1 cellular context compared by ENCODE assay signal in the genomic region with DNA sequence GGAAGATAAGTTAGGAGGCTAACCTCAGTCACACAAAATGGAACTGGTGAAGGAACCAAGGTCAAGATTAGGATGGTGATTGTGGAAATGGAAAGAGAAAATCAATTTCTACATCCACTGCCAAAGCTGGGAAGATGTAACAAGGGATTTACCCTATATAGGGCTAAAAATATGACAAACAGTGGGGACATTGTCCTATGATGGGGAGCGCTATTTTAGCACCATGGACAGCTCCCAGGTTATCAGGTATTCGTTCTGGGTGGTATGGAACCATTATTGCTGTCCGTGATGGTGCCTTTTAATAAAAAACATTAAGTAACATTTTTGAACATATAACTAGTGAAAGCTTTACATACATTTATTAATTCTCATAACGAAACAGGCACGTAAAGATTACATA.
TF ChIP-seq lines count a peak whose summit lies in the region.

No MANE protein-coding gene starts in this region.

TF ChIP-seq in HepG2, 621 proteins besides CTCF, POLR2A, EP300 and RAD21 (continued from another document and continues in another):
- TF ChIP-seq MED1 (CRISPR knock-in tag; IDR thresholded peaks at IDR 0.05) (0 out of 2 replicates have a peak, but pooled peaks have one; percentile 19), ATF7-NPFF (CRISPR knock-in tag; IDR thresholded peaks at IDR 0.05; ENCODE audit: low read depth) (no peak), ZNF441 (CRISPR knock-in tag; IDR thresholded peaks at IDR 0.05; ENCODE audit: borderline replicate concordance) (no peak; the same call in 1 of the 2 replicates), GATAD1 (CRISPR knock-in tag; IDR thresholded peaks at IDR 0.05) (no peak), ZNF577 (CRISPR knock-in tag; IDR thresholded peaks at IDR 0.05; ENCODE audit: borderline replicate concordance, low read depth) (no peak), PTBP1 (IDR thresholded peaks at IDR 0.05; ENCODE audit: low read depth, low read length, poor library complexity, severe bottlenecking) (no peak), NKX3-1 (CRISPR knock-in tag; IDR thresholded peaks at IDR 0.05) (0 out of 2 replicates have a peak, but pooled peaks have one; percentile 45), HNF4A (CRISPR knock-in tag; IDR thresholded peaks at IDR 0.05) (no peak), ELF4 (CRISPR knock-in tag; IDR thresholded peaks at IDR 0.05; ENCODE audit: borderline replicate concordance) (no peak), SAP130 (CRISPR knock-in tag; IDR thresholded peaks at IDR 0.05; ENCODE audit: low read depth) (peak; percentile 24; the same call in 1 of the 2 replicates), ZNF354B (CRISPR knock-in tag; IDR thresholded peaks at IDR 0.05) (no peak), FOXA1 (IDR thresholded peaks at IDR 0.05) (no peak), FOXA1 (CRISPR knock-in tag; IDR thresholded peaks at IDR 0.05) (no peak), ZFP82 (CRISPR knock-in tag; IDR thresholded peaks at IDR 0.05; ENCODE audit: borderline replicate concordance) (no peak), KLF9 (CRISPR knock-in tag; IDR thresholded peaks at IDR 0.05; ENCODE audit: low read depth) (no peak), ZNF337 (CRISPR knock-in tag; IDR thresholded peaks at IDR 0.05; ENCODE audit: borderline replicate concordance, low read depth) (no peak), RFX1 (IDR thresholded peaks at IDR 0.05) (no peak), ATF7 (IDR thresholded peaks at IDR 0.05) (no peak), ATF7 (CRISPR knock-in tag; IDR thresholded peaks at IDR 0.05) (no peak), NBN (conservative IDR thresholded peaks at IDR 0.05) (no peak), MTF1 (CRISPR knock-in tag; IDR thresholded peaks at IDR 0.05) (no peak), MED13 (CRISPR knock-in tag; IDR thresholded peaks at IDR 0.05) (no peak), MIER2 (CRISPR knock-in tag; IDR thresholded peaks at IDR 0.05) (peak; percentile 95), SALL2 (CRISPR knock-in tag; IDR thresholded peaks at IDR 0.05) (no peak), ZFP36 (IDR thresholded peaks at IDR 0.05; ENCODE audit: borderline replicate concordance, low read depth, low read length, partially characterized antibody) (no peak), ZNF160 (CRISPR knock-in tag; IDR thresholded peaks at IDR 0.05) (no peak), FOXJ3 (CRISPR knock-in tag; IDR thresholded peaks at IDR 0.05; ENCODE audit: borderline replicate concordance) (no peak), ELF3 (CRISPR knock-in tag; IDR thresholded peaks at IDR 0.05) (0 out of 2 replicates have a peak, but pooled peaks have one; percentile 31), ZNF333 (CRISPR knock-in tag; IDR thresholded peaks at IDR 0.05; ENCODE audit: borderline replicate concordance) (no peak), ZFP37 (CRISPR knock-in tag; IDR thresholded peaks at IDR 0.05; ENCODE audit: borderline replicate concordance) (no peak)
- TF ChIP-seq, protein P1, sequence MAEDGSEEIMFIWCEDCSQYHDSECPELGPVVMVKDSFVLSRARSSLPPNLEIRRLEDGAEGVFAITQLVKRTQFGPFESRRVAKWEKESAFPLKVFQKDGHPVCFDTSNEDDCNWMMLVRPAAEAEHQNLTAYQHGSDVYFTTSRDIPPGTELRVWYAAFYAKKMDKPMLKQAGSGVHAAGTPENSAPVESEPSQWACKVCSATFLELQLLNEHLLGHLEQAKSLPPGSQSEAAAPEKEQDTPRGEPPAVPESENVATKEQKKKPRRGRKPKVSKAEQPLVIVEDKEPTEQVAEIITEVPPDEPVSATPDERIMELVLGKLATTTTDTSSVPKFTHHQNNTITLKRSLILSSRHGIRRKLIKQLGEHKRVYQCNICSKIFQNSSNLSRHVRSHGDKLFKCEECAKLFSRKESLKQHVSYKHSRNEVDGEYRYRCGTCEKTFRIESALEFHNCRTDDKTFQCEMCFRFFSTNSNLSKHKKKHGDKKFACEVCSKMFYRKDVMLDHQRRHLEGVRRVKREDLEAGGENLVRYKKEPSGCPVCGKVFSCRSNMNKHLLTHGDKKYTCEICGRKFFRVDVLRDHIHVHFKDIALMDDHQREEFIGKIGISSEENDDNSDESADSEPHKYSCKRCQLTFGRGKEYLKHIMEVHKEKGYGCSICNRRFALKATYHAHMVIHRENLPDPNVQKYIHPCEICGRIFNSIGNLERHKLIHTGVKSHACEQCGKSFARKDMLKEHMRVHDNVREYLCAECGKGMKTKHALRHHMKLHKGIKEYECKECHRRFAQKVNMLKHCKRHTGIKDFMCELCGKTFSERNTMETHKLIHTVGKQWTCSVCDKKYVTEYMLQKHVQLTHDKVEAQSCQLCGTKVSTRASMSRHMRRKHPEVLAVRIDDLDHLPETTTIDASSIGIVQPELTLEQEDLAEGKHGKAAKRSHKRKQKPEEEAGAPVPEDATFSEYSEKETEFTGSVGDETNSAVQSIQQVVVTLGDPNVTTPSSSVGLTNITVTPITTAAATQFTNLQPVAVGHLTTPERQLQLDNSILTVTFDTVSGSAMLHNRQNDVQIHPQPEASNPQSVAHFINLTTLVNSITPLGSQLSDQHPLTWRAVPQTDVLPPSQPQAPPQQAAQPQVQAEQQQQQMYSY (CRISPR knock-in tag; IDR thresholded peaks at IDR 0.05) = no peak
- TF ChIP-seq, protein P2, sequence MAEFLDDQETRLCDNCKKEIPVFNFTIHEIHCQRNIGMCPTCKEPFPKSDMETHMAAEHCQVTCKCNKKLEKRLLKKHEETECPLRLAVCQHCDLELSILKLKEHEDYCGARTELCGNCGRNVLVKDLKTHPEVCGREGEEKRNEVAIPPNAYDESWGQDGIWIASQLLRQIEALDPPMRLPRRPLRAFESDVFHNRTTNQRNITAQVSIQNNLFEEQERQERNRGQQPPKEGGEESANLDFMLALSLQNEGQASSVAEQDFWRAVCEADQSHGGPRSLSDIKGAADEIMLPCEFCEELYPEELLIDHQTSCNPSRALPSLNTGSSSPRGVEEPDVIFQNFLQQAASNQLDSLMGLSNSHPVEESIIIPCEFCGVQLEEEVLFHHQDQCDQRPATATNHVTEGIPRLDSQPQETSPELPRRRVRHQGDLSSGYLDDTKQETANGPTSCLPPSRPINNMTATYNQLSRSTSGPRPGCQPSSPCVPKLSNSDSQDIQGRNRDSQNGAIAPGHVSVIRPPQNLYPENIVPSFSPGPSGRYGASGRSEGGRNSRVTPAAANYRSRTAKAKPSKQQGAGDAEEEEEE (CRISPR knock-in tag; IDR thresholded peaks at IDR 0.05; ENCODE audit: borderline replicate concordance) = no peak
- TF ChIP-seq, protein P3, sequence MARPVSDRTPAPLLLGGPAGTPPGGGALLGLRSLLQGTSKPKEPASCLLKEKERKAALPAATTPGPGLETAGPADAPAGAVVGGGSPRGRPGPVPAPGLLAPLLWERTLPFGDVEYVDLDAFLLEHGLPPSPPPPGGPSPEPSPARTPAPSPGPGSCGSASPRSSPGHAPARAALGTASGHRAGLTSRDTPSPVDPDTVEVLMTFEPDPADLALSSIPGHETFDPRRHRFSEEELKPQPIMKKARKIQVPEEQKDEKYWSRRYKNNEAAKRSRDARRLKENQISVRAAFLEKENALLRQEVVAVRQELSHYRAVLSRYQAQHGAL (CRISPR knock-in tag; IDR thresholded peaks at IDR 0.05; ENCODE audit: not compliant biosample characterization) = no peak
- TF ChIP-seq, protein P4, sequence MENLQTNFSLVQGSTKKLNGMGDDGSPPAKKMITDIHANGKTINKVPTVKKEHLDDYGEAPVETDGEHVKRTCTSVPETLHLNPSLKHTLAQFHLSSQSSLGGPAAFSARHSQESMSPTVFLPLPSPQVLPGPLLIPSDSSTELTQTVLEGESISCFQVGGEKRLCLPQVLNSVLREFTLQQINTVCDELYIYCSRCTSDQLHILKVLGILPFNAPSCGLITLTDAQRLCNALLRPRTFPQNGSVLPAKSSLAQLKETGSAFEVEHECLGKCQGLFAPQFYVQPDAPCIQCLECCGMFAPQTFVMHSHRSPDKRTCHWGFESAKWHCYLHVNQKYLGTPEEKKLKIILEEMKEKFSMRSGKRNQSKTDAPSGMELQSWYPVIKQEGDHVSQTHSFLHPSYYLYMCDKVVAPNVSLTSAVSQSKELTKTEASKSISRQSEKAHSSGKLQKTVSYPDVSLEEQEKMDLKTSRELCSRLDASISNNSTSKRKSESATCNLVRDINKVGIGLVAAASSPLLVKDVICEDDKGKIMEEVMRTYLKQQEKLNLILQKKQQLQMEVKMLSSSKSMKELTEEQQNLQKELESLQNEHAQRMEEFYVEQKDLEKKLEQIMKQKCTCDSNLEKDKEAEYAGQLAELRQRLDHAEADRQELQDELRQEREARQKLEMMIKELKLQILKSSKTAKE (CRISPR knock-in tag; IDR thresholded peaks at IDR 0.05; ENCODE audit: borderline replicate concordance) = no peak
- TF ChIP-seq, protein P5, sequence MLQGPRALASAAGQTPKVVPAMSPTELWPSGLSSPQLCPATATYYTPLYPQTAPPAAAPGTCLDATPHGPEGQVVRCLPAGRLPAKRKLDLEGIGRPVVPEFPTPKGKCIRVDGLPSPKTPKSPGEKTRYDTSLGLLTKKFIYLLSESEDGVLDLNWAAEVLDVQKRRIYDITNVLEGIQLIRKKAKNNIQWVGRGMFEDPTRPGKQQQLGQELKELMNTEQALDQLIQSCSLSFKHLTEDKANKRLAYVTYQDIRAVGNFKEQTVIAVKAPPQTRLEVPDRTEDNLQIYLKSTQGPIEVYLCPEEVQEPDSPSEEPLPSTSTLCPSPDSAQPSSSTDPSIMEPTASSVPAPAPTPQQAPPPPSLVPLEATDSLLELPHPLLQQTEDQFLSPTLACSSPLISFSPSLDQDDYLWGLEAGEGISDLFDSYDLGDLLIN (CRISPR knock-in tag; IDR thresholded peaks at IDR 0.05; ENCODE audit: borderline replicate concordance) = no peak
- TF ChIP-seq, protein P6, sequence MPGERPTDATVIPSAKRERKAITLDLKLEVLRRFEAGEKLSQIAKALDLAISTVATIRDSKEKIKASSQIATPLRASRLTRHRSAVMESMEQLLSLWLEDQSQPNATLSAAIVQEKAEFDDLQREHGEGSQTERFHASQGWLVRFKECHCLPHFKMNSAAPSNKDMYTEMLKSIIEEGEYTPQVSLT (CRISPR knock-in tag; IDR thresholded peaks at IDR 0.05; ENCODE audit: borderline replicate concordance, low read depth) = no peak
- TF ChIP-seq, protein P7, sequence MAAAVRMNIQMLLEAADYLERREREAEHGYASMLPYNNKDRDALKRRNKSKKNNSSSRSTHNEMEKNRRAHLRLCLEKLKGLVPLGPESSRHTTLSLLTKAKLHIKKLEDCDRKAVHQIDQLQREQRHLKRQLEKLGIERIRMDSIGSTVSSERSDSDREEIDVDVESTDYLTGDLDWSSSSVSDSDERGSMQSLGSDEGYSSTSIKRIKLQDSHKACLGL (CRISPR knock-in tag; IDR thresholded peaks at IDR 0.05) = no peak
- TF ChIP-seq, protein P8, sequence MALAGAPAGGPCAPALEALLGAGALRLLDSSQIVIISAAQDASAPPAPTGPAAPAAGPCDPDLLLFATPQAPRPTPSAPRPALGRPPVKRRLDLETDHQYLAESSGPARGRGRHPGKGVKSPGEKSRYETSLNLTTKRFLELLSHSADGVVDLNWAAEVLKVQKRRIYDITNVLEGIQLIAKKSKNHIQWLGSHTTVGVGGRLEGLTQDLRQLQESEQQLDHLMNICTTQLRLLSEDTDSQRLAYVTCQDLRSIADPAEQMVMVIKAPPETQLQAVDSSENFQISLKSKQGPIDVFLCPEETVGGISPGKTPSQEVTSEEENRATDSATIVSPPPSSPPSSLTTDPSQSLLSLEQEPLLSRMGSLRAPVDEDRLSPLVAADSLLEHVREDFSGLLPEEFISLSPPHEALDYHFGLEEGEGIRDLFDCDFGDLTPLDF (CRISPR knock-in tag; IDR thresholded peaks at IDR 0.05) = no peak
- TF ChIP-seq, protein P9, sequence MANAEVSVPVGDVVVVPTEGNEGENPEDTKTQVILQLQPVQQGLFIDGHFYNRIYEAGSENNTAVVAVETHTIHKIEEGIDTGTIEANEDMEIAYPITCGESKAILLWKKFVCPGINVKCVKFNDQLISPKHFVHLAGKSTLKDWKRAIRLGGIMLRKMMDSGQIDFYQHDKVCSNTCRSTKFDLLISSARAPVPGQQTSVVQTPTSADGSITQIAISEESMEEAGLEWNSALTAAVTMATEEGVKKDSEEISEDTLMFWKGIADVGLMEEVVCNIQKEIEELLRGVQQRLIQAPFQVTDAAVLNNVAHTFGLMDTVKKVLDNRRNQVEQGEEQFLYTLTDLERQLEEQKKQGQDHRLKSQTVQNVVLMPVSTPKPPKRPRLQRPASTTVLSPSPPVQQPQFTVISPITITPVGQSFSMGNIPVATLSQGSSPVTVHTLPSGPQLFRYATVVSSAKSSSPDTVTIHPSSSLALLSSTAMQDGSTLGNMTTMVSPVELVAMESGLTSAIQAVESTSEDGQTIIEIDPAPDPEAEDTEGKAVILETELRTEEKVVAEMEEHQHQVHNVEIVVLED (CRISPR knock-in tag; IDR thresholded peaks at IDR 0.05; ENCODE audit: borderline replicate concordance) = no peak
- TF ChIP-seq, protein P10, sequence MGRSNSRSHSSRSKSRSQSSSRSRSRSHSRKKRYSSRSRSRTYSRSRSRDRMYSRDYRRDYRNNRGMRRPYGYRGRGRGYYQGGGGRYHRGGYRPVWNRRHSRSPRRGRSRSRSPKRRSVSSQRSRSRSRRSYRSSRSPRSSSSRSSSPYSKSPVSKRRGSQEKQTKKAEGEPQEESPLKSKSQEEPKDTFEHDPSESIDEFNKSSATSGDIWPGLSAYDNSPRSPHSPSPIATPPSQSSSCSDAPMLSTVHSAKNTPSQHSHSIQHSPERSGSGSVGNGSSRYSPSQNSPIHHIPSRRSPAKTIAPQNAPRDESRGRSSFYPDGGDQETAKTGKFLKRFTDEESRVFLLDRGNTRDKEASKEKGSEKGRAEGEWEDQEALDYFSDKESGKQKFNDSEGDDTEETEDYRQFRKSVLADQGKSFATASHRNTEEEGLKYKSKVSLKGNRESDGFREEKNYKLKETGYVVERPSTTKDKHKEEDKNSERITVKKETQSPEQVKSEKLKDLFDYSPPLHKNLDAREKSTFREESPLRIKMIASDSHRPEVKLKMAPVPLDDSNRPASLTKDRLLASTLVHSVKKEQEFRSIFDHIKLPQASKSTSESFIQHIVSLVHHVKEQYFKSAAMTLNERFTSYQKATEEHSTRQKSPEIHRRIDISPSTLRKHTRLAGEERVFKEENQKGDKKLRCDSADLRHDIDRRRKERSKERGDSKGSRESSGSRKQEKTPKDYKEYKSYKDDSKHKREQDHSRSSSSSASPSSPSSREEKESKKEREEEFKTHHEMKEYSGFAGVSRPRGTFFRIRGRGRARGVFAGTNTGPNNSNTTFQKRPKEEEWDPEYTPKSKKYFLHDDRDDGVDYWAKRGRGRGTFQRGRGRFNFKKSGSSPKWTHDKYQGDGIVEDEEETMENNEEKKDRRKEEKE (IDR thresholded peaks at IDR 0.05) = no peak
- TF ChIP-seq, protein P11, sequence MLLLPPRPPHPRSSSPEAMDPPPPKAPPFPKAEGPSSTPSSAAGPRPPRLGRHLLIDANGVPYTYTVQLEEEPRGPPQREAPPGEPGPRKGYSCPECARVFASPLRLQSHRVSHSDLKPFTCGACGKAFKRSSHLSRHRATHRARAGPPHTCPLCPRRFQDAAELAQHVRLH (CRISPR knock-in tag; IDR thresholded peaks at IDR 0.05; ENCODE audit: borderline replicate concordance, low read depth) = no peak
